In genomic region chr10:102409604-102410426, GRCh38 we compare ENCODE assay signal across 9 cellular contexts. TPM values are rescaled to one million over a fixed set of nuclear protein-coding genes. Genes with fewer than 3 reads are reported as not detected.
DNase-seq lines count a peak whose midpoint lies in the region; ATAC-seq and TF ChIP-seq lines count a peak whose summit lies in the region.
"Had no signal": no experiment of that assay in that cellular context is flagged by ENCODE, and none has a peak within 500 bp of the region (broad histone marks: within the 10 kb centered on the region; RNA-seq: fewer than 3 reads in every experiment).

No MANE protein-coding gene starts in this region.

- no peak for DNase-seq in AG10803 (ENCODE audit: low read depth)
- no peak for DNase-seq in Karpas-422
- no peak for DNase-seq in effector memory CD4-positive, alpha-beta T cell
- DNase-seq in naive B cell: no peak
- no peak for DNase-seq in NCI-H1417 (lab: John Stamatoyannopoulos, UW)
- DNase-seq in putamen (ENCODE audit: low spot score): no peak

- peak overlapping the region in 3 of 6 donors; percentile 2 to 60 (median 30) for H3K27ac Mint-ChIP-seq in naive B cell

- no peak overlapping the region for H2AFZ ChIP-seq in Karpas-422 (ENCODE audit: low read length)

- peaks cover 51 to 73% (median 58%) of the 10 kb centered on the region in 3 donors for H3K27me3 Mint-ChIP-seq in naive B cell

- H3K4me1 Mint-ChIP-seq in naive B cell: peaks cover 27 to 49% (median 38%) of the 10 kb centered on the region in 3 donors

- ATAC-seq in naive B cell (ENCODE audit: low read depth in 2 of 2): no peak
- no peak for ATAC-seq in GM18520 (IDR thresholded peaks at IDR 0.05; ENCODE audit: unreplicated experiment)
- no peak for ATAC-seq in HG03571 (IDR thresholded peaks at IDR 0.05; ENCODE audit: unreplicated experiment)

- no peaks in the 10 kb centered on the region for H4K20me1 ChIP-seq in Karpas-422 (ENCODE audit: insufficient read depth, low read depth, low read length)

- H3K27me3 ChIP-seq in Karpas-422 (ENCODE audit: low read length): no peaks in the 10 kb centered on the region
- H3K27me3 ChIP-seq in effector memory CD4-positive, alpha-beta T cell (replicated peaks; ENCODE audit: control insufficient read depth, insufficient read depth, low read length, poor library complexity, severe bottlenecking): peaks cover 8% of the 10 kb centered on the region

- H3K4me3 Mint-ChIP-seq in naive B cell: peak overlapping the region; percentile 64 to 89 (median 78)

- H3K9me3 ChIP-seq in Karpas-422 (ENCODE audit: low read length): no peaks in the 10 kb centered on the region
- H3K9me3 ChIP-seq in effector memory CD4-positive, alpha-beta T cell (ENCODE audit: control insufficient read depth, low read length): no peaks in the 10 kb centered on the region

- peak overlapping the region; percentile 23 for H3K4me2 ChIP-seq in Karpas-422 (ENCODE audit: low read depth, low read length, poor library complexity, severe bottlenecking)

- peaks cover 9% of the 10 kb centered on the region for H3K4me1 ChIP-seq in Karpas-422 (ENCODE audit: low read length)
- H3K4me1 ChIP-seq in effector memory CD4-positive, alpha-beta T cell (ENCODE audit: control insufficient read depth, insufficient read depth, low read length, poor library complexity, severe bottlenecking): peaks cover 26% of the 10 kb centered on the region

- H3K9me2 ChIP-seq in Karpas-422 (replicated peaks; ENCODE audit: insufficient read depth, low read length): no peaks in the 10 kb centered on the region

- TF ChIP-seq CTCF in AG10803 (conservative IDR thresholded peaks at IDR 0.05; ENCODE audit: low read length): no peak

- H3K9me3 Mint-ChIP-seq in naive B cell: peaks cover 0 to 2% (median 0%) of the 10 kb centered on the region in 7 donors

- H3K79me2 ChIP-seq in Karpas-422 (ENCODE audit: low read length): no peaks in the 10 kb centered on the region

- peaks cover 0 to 14% of the 10 kb centered on the region in 2 donors for H3K36me3 Mint-ChIP-seq in naive B cell

- no peaks in the 10 kb centered on the region for H3K36me3 ChIP-seq in Karpas-422 (ENCODE audit: insufficient read depth, low read length)
- no peaks in the 10 kb centered on the region for H3K36me3 ChIP-seq in effector memory CD4-positive, alpha-beta T cell (ENCODE audit: control insufficient read depth, insufficient read depth, low read length)

- peak overlapping the region; percentile 41 for H3K9ac ChIP-seq in Karpas-422 (ENCODE audit: low read length)

- H3K27ac ChIP-seq in Karpas-422 (ENCODE audit: low read length): no peak overlapping the region
- H3K27ac ChIP-seq in effector memory CD4-positive, alpha-beta T cell (ENCODE audit: insufficient read depth, low read length, poor library complexity, severe bottlenecking): peak overlapping the region; percentile 36

- H3K4me3 ChIP-seq in AG10803 (ENCODE audit: low read length) (peak overlapping the region; percentile 12), Karpas-422 (ENCODE audit: low read length) (peak overlapping the region; percentile 32; the same call in 1 of the 2 replicates)
- peak overlapping the region; percentile 46 for H3K4me3 ChIP-seq in effector memory CD4-positive, alpha-beta T cell (ENCODE audit: insufficient read depth, low read depth, low read length, poor library complexity, severe bottlenecking)

RNA-seq across cellular contexts. Expression of gene PSD, which starts 8.8 kb away (rescaled TPM):
- total RNA-seq in Karpas-422 (2014; rRNA removed; shearing (Covaris generic); ENCODE audit: low replicate concordance): 0.19 and 0.61 TPM in 2 replicates
- polyA plus RNA-seq in naive B cell (ENCODE audit: low read depth in 6 of 6): 1 to 10 TPM in 4 of 6 donors, under 1 TPM in 2; 0.66 to 2.3 (median 1.5) TPM

RNA-seq across cellular contexts. Expression of gene FBXL15, which starts 10.8 kb away (rescaled TPM):
- total RNA-seq in Karpas-422 (2014; rRNA removed; shearing (Covaris generic); ENCODE audit: low replicate concordance): 2.4 and 3.6 TPM in 2 replicates
- polyA plus RNA-seq in naive B cell (ENCODE audit: low read depth in 6 of 6): 10 to 100 TPM; 15.9 to 24.9 (median 20.9) TPM

RNA-seq across cellular contexts. Expression of gene NFKB2, which starts 14.3 kb away (rescaled TPM):
- 3.1 and 7.4 TPM in 2 replicates for total RNA-seq in Karpas-422 (2014; rRNA removed; shearing (Covaris generic); ENCODE audit: low replicate concordance)
- polyA plus RNA-seq in naive B cell (ENCODE audit: low read depth in 6 of 6): 10 to 100 TPM; 24.2 to 49.4 (median 34.7) TPM

RNA-seq across cellular contexts. Expression of gene CUEDC2, which starts 22.6 kb away (rescaled TPM):
- 27.1 and 34.1 TPM in 2 replicates for total RNA-seq in Karpas-422 (2014; rRNA removed; shearing (Covaris generic); ENCODE audit: low replicate concordance)
- 10 to 100 TPM; 50.3 to 82.3 (median 59.4) TPM for polyA plus RNA-seq in naive B cell (ENCODE audit: low read depth in 6 of 6)

RNA-seq across cellular contexts. Expression of gene C10orf95, which starts 41.5 kb away (rescaled TPM):
- 0.78 TPM in 1 of 2 replicates, not detected in the other for total RNA-seq in Karpas-422 (2014; rRNA removed; shearing (Covaris generic); ENCODE audit: low replicate concordance)
- 1 to 10 TPM in 3 of 6 donors, under 1 TPM in 3; 0.29 to 1.9 (median 0.99) TPM for polyA plus RNA-seq in naive B cell (ENCODE audit: low read depth in 6 of 6)
- total RNA-seq: lung microvascular endothelial cell had no signal
